Comparison of ENCODE assay signal across 13 cellular contexts in the genomic region with DNA sequence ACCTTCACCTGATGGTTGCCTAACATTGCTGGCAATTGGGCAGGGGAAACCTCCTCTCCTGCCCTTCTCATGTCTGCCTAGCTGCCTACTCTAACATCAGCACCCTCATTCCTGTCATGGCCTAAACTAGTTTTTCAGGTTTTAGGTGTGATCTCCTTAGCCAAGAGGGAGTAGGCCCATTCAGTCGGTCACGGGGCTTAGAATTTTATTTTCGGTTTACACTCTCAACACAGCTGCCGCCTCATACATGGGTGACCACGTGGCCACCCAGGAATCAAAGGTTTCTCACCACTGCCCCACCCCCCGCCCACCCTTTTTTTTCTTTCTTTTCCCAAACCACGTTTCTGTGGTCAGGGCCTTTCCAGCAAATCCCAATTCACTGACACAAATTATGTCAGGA.
DNase-seq lines count a peak whose midpoint lies in the region; ATAC-seq, FAIRE-seq and TF ChIP-seq lines count a peak whose summit lies in the region.
"Had no signal": no experiment of that assay in that cellular context is flagged by ENCODE, and none has a peak within 500 bp of the region (broad histone marks: within the 10 kb centered on the region; RNA-seq: fewer than 3 reads in every experiment).

No MANE protein-coding gene starts in this region.

- no peaks in the 10 kb centered on the region for H3K27me3 Mint-ChIP-seq in stimulated activated naive CD8-positive, alpha-beta T cell treated with anti-CD3 and anti-CD28 coated beads, Interleukin-15, Interleukin-2, amounts not matched to agents 100 ng/mL and 50 ng/mL, for 24 hours
- H3K27me3 Mint-ChIP-seq in astrocyte (ENCODE audit: low read depth, unreplicated experiment) (peaks cover 4% of the 10 kb centered on the region), immature natural killer cell (ENCODE audit: low read depth in 3 of 3) (peaks cover 0 to 9% (median 1%) of the 10 kb centered on the region in 3 donors)

- no peaks in the 10 kb centered on the region for H3K79me2 ChIP-seq in astrocyte (ENCODE audit: insufficient read depth, low read length)

- no peak overlapping the region for H3K4me3 ChIP-seq in astrocyte (ENCODE audit: insufficient read depth, low read depth, low read length)
- H3K4me3 ChIP-seq in lower lobe of right lung = no peak overlapping the region
- H3K4me3 ChIP-seq: esophagus muscularis mucosa had no signal

- H3K9me3 ChIP-seq in astrocyte (ENCODE audit: insufficient read depth, low read depth, low read length) (peaks cover 2% of the 10 kb centered on the region), lower lobe of right lung (no peaks in the 10 kb centered on the region)
- H3K9me3 ChIP-seq: esophagus muscularis mucosa had no signal

- intact Hi-C loops in lower lobe of right lung (cut with DNase I) = no loop called here

- no peak overlapping the region for H3K4me2 ChIP-seq in astrocyte (ENCODE audit: low read length)

- H3K27ac Mint-ChIP-seq in stimulated activated naive CD8-positive, alpha-beta T cell treated with anti-CD3 and anti-CD28 coated beads, Interleukin-15, Interleukin-2, amounts not matched to agents 100 ng/mL and 50 ng/mL, for 24 hours = peak overlapping the region; percentile 79
- H3K27ac Mint-ChIP-seq in astrocyte (ENCODE audit: unreplicated experiment) = no peak overlapping the region
- H3K27ac Mint-ChIP-seq in immature natural killer cell = peak overlapping the region in 1 of 6 donors; percentile 26
- H3K27ac Mint-ChIP-seq: activated CD4-positive, alpha-beta T cell treated with anti-CD3 and anti-CD28 coated beads, Interleukin-2, amount 10 ng/mL, durations not matched to agents 7 days and 5 days had no signal

- H2AFZ ChIP-seq in astrocyte (ENCODE audit: low read depth, low read length) = no peak overlapping the region

- no peaks in the 10 kb centered on the region for H3K4me1 ChIP-seq in astrocyte (ENCODE audit: insufficient read depth, low read length)
- H3K4me1 ChIP-seq in lower lobe of right lung = peaks cover 4% of the 10 kb centered on the region
- H3K4me1 ChIP-seq: esophagus muscularis mucosa had no signal

- H3K27me3 ChIP-seq in astrocyte (ENCODE audit: insufficient read depth, low read length) = no peaks in the 10 kb centered on the region
- H3K27me3 ChIP-seq in lower lobe of right lung (ENCODE audit: low read depth) = no peaks in the 10 kb centered on the region
- H3K27me3 ChIP-seq: esophagus muscularis mucosa had no signal

- ATAC-seq in stimulated activated naive CD8-positive, alpha-beta T cell treated with anti-CD3 and anti-CD28 coated beads, Interleukin-15, Interleukin-2, amounts not matched to agents 100 U/mL and 50 U/mL, for 24 hours = no peak
- ATAC-seq in lower lobe of right lung (peak; percentile 95 to 97), GM18502 (IDR thresholded peaks at IDR 0.05; ENCODE audit: poor library complexity, unreplicated experiment) (no peak), SK-N-SH treated with all-trans-retinoic acid at 6 μM for 48 hours (no peak)

- H3K36me3 Mint-ChIP-seq in stimulated activated naive CD8-positive, alpha-beta T cell treated with anti-CD3 and anti-CD28 coated beads, Interleukin-15, Interleukin-2, amounts not matched to agents 100 ng/mL and 50 ng/mL, for 24 hours (ENCODE audit: low read depth) = peaks cover 4% of the 10 kb centered on the region
- H3K36me3 Mint-ChIP-seq in astrocyte (ENCODE audit: low read depth, unreplicated experiment) = no peaks in the 10 kb centered on the region
- peaks cover 1 to 6% (median 3%) of the 10 kb centered on the region in 3 donors for H3K36me3 Mint-ChIP-seq in immature natural killer cell

- no peaks in the 10 kb centered on the region for H4K20me1 ChIP-seq in astrocyte (ENCODE audit: insufficient read depth, low read length)

- DNase-seq in stimulated activated naive CD8-positive, alpha-beta T cell treated with anti-CD3 and anti-CD28 coated beads, Interleukin-15, Interleukin-2, amounts not matched to agents 100 U/mL and 50 U/mL, for 24 hours = no peak
- peak; percentile 63 for DNase-seq in astrocyte (ENCODE audit: low read depth)
- no peak for DNase-seq in lower lobe of right lung
- no peak for DNase-seq in activated naive CD4-positive, alpha-beta T cell (lab: John Stamatoyannopoulos, UW)
- no peak for DNase-seq in immature natural killer cell
- DNase-seq: activated CD4-positive, alpha-beta T cell treated with anti-CD3 and anti-CD28 coated beads, Interleukin-2, amount 10 ng/mL, durations not matched to agents 7 days and 5 days; amygdala; OCI-M1; stimulated activated CD8-positive, alpha-beta memory T cell treated with anti-CD3 and anti-CD28 coated beads, Interleukin-4, amount 100 ng/mL, for 48 hours had no signal

- no peak overlapping the region for H3K9ac ChIP-seq in astrocyte (ENCODE audit: low read length)

- no peak for FAIRE-seq in astrocyte (lab: Jason Lieb, UNC)

- no peak overlapping the region for H3K27ac ChIP-seq in astrocyte (ENCODE audit: low read depth, low read length)
- no peak overlapping the region for H3K27ac ChIP-seq in lower lobe of right lung
- H3K27ac ChIP-seq: esophagus muscularis mucosa had no signal

- H3K9me3 Mint-ChIP-seq in stimulated activated naive CD8-positive, alpha-beta T cell treated with anti-CD3 and anti-CD28 coated beads, Interleukin-15, Interleukin-2, amounts not matched to agents 100 ng/mL and 50 ng/mL, for 24 hours = peaks cover 10% of the 10 kb centered on the region
- H3K9me3 Mint-ChIP-seq in astrocyte (ENCODE audit: unreplicated experiment) (peaks cover 9% of the 10 kb centered on the region), immature natural killer cell (peaks cover 0 to 4% (median 3%) of the 10 kb centered on the region in 6 donors)

- H3K4me1 Mint-ChIP-seq in stimulated activated naive CD8-positive, alpha-beta T cell treated with anti-CD3 and anti-CD28 coated beads, Interleukin-15, Interleukin-2, amounts not matched to agents 100 ng/mL and 50 ng/mL, for 24 hours (ENCODE audit: low read depth) = peaks cover 16% of the 10 kb centered on the region
- H3K4me1 Mint-ChIP-seq in astrocyte (ENCODE audit: low read depth, unreplicated experiment) (peaks cover 4% of the 10 kb centered on the region), immature natural killer cell (peaks cover 0 to 2% of the 10 kb centered on the region in 2 donors)

- H3K4me3 Mint-ChIP-seq in stimulated activated naive CD8-positive, alpha-beta T cell treated with anti-CD3 and anti-CD28 coated beads, Interleukin-15, Interleukin-2, amounts not matched to agents 100 ng/mL and 50 ng/mL, for 24 hours = no peak overlapping the region
- H3K4me3 Mint-ChIP-seq in astrocyte (ENCODE audit: unreplicated experiment) = no peak overlapping the region
- no peak overlapping the region for H3K4me3 Mint-ChIP-seq in immature natural killer cell
- H3K4me3 Mint-ChIP-seq: activated CD4-positive, alpha-beta T cell treated with anti-CD3 and anti-CD28 coated beads, Interleukin-2, amount 10 ng/mL, durations not matched to agents 7 days and 5 days had no signal

- H3K36me3 ChIP-seq in astrocyte (ENCODE audit: insufficient read depth, low read length) (no peaks in the 10 kb centered on the region), lower lobe of right lung (no peaks in the 10 kb centered on the region)
- H3K36me3 ChIP-seq: esophagus muscularis mucosa had no signal

- TF ChIP-seq CTCF in astrocyte (IDR thresholded peaks at IDR 0.05; ENCODE audit: insufficient read depth, low read depth, low read length) (no peak), lower lobe of right lung (IDR thresholded peaks at IDR 0.05) (no peak)

TF ChIP-seq in SK-N-SH treated with all-trans-retinoic acid at 6 μM for 48 hours, 23 proteins besides CTCF, POLR2A, EP300 and RAD21 (continues in another document):
- no peak for TF ChIP-seq ISL1 (CRISPR knock-in tag; IDR thresholded peaks at IDR 0.05)
- no peak for TF ChIP-seq TCF4 (CRISPR knock-in tag; IDR thresholded peaks at IDR 0.05; ENCODE audit: borderline replicate concordance)
- TF ChIP-seq TOX (CRISPR knock-in tag; IDR thresholded peaks at IDR 0.05; ENCODE audit: borderline replicate concordance) = no peak
- TF ChIP-seq CSDC2 (CRISPR knock-in tag; IDR thresholded peaks at IDR 0.05) = no peak
- no peak for TF ChIP-seq ZFP3 (CRISPR knock-in tag; IDR thresholded peaks at IDR 0.05)
- no peak for TF ChIP-seq ZNF70 (CRISPR knock-in tag; IDR thresholded peaks at IDR 0.05)
- no peak for TF ChIP-seq ESRRG (CRISPR knock-in tag; IDR thresholded peaks at IDR 0.05)
- no peak for TF ChIP-seq POU6F1 (CRISPR knock-in tag; IDR thresholded peaks at IDR 0.05; ENCODE audit: borderline replicate concordance, low read depth)
- no peak for TF ChIP-seq BACH2 (CRISPR knock-in tag; IDR thresholded peaks at IDR 0.05; ENCODE audit: borderline replicate concordance)

Comparison
In these comparisons a context has a peak if more than half of its experiments do, and no peak if none do; other contexts are left out.
1. ATAC-seq: peak in lower lobe of right lung (2 of 2); none in stimulated activated naive CD8-positive, alpha-beta T cell treated with anti-CD3 and anti-CD28 coated beads, Interleukin-15, Interleukin-2, amounts not matched to agents 100 U/mL and 50 U/mL, for 24 hours (single experiment), GM18502 (single experiment) and SK-N-SH treated with all-trans-retinoic acid at 6 μM for 48 hours (single experiment).